ENCODE assay signal across 8 cellular contexts in the genomic region with DNA sequence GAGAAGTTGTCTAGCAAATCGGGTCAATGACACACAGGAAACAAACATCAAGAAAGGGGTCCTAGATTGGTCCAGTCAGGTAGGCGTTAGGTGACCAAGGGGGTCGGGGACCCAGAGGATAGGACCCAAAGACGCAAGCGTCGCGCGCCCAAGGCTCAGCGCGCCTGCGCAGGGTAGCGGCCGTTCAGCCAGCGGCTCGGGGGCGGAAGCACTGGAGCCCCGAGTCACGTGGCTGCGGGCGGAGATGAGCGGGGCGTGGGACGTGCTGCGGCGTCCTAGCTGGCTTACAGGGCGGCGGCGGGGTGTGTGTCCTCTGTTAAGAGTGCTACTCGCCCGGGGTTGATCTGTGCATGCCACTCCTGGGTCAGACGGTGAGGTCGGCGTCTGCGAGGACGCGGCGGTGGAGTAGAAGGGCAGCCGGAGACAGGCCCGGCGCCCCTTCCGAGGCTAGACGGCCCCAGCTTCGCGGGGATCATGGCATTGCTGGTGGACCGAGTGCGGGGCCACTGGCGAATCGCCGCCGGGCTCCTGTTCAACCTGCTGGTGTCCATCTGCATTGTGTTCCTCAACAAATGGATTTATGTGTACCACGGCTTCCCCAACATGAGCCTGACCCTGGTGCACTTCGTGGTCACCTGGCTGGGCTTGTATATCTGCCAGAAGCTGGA. TPM values are rescaled to one million over a fixed set of nuclear protein-coding genes. Genes with fewer than 3 reads are reported as not detected.
DNase-seq lines count a peak whose midpoint lies in the region; ATAC-seq and TF ChIP-seq lines count a peak whose summit lies in the region.

TSS of gene SLC35E3 (plus strand) at position 273 of the 668 bp plus-strand sequence. CDS start at position 475, 202 bp downstream.

- H3K27ac ChIP-seq in cingulate gyrus (ENCODE audit: low read depth, low read length) = peak within 1 kb of the TSS; percentile 90
- peak within 1 kb of the TSS; percentile 87 for H3K27ac ChIP-seq in layer of hippocampus (ENCODE audit: low read depth, low read length)

- peak within 1 kb of the TSS; percentile 87 for H3K4me3 Mint-ChIP-seq in activated CD4-positive, alpha-beta T cell treated with anti-CD3 and anti-CD28 coated beads for 36 hours

- ATAC-seq in HG03432 (IDR thresholded peaks at IDR 0.05; ENCODE audit: unreplicated experiment) = peak; percentile 99
- peak; percentile 97 for ATAC-seq in activated CD4-positive, alpha-beta T cell treated with anti-CD3 and anti-CD28 coated beads for 36 hours

- DNase-seq in Ammon's horn (ENCODE audit: low spot score) = peak; percentile 97
- DNase-seq in NCI-H510A (lab: John Stamatoyannopoulos, UW) = peak; percentile 96
- peak; percentile 96 for DNase-seq in activated CD4-positive, alpha-beta T cell treated with anti-CD3 and anti-CD28 coated beads for 36 hours
- peak; percentile 72 to 87 (median 81) for DNase-seq in stimulated activated CD4-positive, alpha-beta T cell treated with anti-CD3 and anti-CD28 coated beads, Interleukin-1b, Interleukin-23, amount 100 ng/mL, for 24 hours (ENCODE audit: low read depth in 4 of 4, low spot score in 1 of 4)

- no peaks in the 10 kb centered on the region for H3K9me3 Mint-ChIP-seq in activated CD4-positive, alpha-beta T cell treated with anti-CD3 and anti-CD28 coated beads for 36 hours (ENCODE audit: low read depth)

- peak within 1 kb of the TSS; percentile 92 for H3K27ac Mint-ChIP-seq in activated CD4-positive, alpha-beta T cell treated with anti-CD3 and anti-CD28 coated beads for 36 hours

- H3K27me3 ChIP-seq in layer of hippocampus (ENCODE audit: control insufficient read depth, insufficient read depth, low read length) = no peaks in the 10 kb centered on the region

- CTCF ChIA-PET in activated CD4-positive, alpha-beta T cell treated with anti-CD3 and anti-CD28 coated beads for 36 hours (lab: Charles Lee) = interaction anchor here (0.8 to 3.0 kb wide), 3 partner anchors 11 to 85 kb away, joined by 3 to 18 read pairs (median 5); partner anchors contain the start of gene MDM2

- no peaks in the 10 kb centered on the region for H3K27me3 Mint-ChIP-seq in activated CD4-positive, alpha-beta T cell treated with anti-CD3 and anti-CD28 coated beads for 36 hours

- intact Hi-C loops in activated CD4-positive, alpha-beta T cell treated with anti-CD3 and anti-CD28 coated beads for 36 hours (cut with DNase I, micrococcal nuclease) = loop anchor here (1.0 to 5.0 kb wide), 9 partner anchors 60 to 493 kb away; partner anchors contain the start of genes CPSF6 (in 1 of the 2), MDM1 (in 1 of the 2), MDM2 (in 1 of the 2) and NUP107 (in 1 of the 2)

- peaks cover 15% of the 10 kb centered on the region for H3K36me3 Mint-ChIP-seq in activated CD4-positive, alpha-beta T cell treated with anti-CD3 and anti-CD28 coated beads for 36 hours (ENCODE audit: low read depth)

- peak; percentile 86 for TF ChIP-seq POLR2A in GM19193 (IDR thresholded peaks at IDR 0.05; ENCODE audit: extremely low read depth, insufficient read depth, insufficient read length)

- POLR2A ChIA-PET in activated CD4-positive, alpha-beta T cell treated with anti-CD3 and anti-CD28 coated beads for 36 hours (lab: Charles Lee) = interaction anchor here (0.5 kb wide), 2 partner anchors 164 to 853 kb away, joined by 3 to 4 read pairs; no protein-coding TSS in a partner anchor

- H3K4me1 Mint-ChIP-seq in activated CD4-positive, alpha-beta T cell treated with anti-CD3 and anti-CD28 coated beads for 36 hours = peaks cover 16% of the 10 kb centered on the region

RNA-seq across cellular contexts. Expression of gene SLC35E3, which starts in this region (rescaled TPM):
- total RNA-seq in activated CD4-positive, alpha-beta T cell treated with anti-CD3 and anti-CD28 coated beads for 36 hours = 1 to 10 TPM; 3.5 to 5.1 TPM

Comparison
In these comparisons a context has a peak if more than half of its experiments do, and no peak if none do; other contexts are left out.
1. Peak in every context shown above with its lines: DNase-seq, ATAC-seq and H3K27ac ChIP-seq.